Comparison of ENCODE assay signal across 1 cellular context in the genomic region with DNA sequence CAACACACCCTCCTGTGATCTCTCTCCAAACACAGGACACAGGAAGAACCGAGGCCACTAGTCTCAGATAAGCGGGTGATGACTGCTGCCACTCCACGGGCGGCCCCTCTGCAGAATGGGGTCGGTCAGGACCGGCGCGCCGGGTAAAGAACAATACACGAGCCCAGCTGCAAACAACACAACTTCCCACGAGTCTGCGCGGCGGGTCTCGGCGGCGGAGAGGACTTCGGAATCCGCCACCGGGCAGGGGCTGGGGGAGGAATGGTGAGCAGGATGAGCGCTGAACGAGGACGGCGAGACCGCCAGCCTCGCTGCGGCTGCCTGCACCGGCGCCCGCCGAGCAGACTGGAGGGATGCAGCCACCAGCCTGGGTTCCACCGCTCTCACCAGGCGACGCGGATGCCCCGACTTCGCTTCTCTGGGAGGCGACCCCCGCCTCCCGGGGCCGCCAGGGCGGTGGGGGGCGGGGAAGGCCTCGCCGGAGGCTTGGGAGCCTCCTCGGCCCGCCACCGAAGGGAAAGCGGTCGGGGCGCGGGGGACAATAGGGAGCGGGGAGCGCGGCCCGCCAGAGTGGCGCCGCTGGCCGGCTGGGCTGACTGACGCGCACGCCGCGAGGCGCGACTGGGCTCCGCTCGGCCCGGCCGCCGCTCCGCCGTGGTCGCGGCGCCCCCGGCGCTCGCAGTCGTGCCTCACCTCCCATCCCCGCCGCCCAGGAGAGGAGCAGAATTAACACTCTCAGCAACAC.
TF ChIP-seq lines count a peak whose summit lies in the region.

No MANE protein-coding gene starts in this region.

TF ChIP-seq in HepG2, 621 proteins besides CTCF, POLR2A, EP300 and RAD21 (continued from another document and continues in another):
- TF ChIP-seq, protein P1, sequence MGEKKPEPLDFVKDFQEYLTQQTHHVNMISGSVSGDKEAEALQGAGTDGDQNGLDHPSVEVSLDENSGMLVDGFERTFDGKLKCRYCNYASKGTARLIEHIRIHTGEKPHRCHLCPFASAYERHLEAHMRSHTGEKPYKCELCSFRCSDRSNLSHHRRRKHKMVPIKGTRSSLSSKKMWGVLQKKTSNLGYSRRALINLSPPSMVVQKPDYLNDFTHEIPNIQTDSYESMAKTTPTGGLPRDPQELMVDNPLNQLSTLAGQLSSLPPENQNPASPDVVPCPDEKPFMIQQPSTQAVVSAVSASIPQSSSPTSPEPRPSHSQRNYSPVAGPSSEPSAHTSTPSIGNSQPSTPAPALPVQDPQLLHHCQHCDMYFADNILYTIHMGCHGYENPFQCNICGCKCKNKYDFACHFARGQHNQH (CRISPR knock-in tag; IDR thresholded peaks at IDR 0.05), result 0 out of 2 replicates have a peak, but pooled peaks have one; percentile 27
- TF ChIP-seq ZNF34 (CRISPR knock-in tag; IDR thresholded peaks at IDR 0.05; ENCODE audit: borderline replicate concordance) (no peak), ZNF383 (CRISPR knock-in tag; IDR thresholded peaks at IDR 0.05; ENCODE audit: borderline replicate concordance) (no peak), U2AF2 (IDR thresholded peaks at IDR 0.05; ENCODE audit: low read depth, low read length) (no peak), DR1 (CRISPR knock-in tag; IDR thresholded peaks at IDR 0.05) (no peak), ZNF143 (CRISPR knock-in tag; IDR thresholded peaks at IDR 0.05) (peak; percentile 48; the same call in 1 of the 2 replicates), ZFY (CRISPR knock-in tag; IDR thresholded peaks at IDR 0.05) (peak; percentile 37), NFIC (IDR thresholded peaks at IDR 0.05; ENCODE audit: low read length) (no peak), MZF1 (CRISPR knock-in tag; IDR thresholded peaks at IDR 0.05; ENCODE audit: borderline replicate concordance) (no peak), RXRA (CRISPR knock-in tag; IDR thresholded peaks at IDR 0.05) (peak; percentile 50; the same call in 1 of the 2 replicates), ELF4 (CRISPR knock-in tag; IDR thresholded peaks at IDR 0.05; ENCODE audit: borderline replicate concordance) (no peak), PCBP2 (optimal IDR thresholded peaks at IDR 0.05; ENCODE audit: low read depth, low read length, poor library complexity, severe bottlenecking) (no peak), ZNF782 (CRISPR knock-in tag; IDR thresholded peaks at IDR 0.05; ENCODE audit: borderline replicate concordance) (0 out of 2 replicates have a peak, but pooled peaks have one; percentile 24), MYC (CRISPR knock-in tag; IDR thresholded peaks at IDR 0.05; ENCODE audit: borderline replicate concordance) (peak; percentile 42; the same call in 1 of the 2 replicates), ZNF543 (CRISPR knock-in tag; IDR thresholded peaks at IDR 0.05) (0 out of 2 replicates have a peak, but pooled peaks have one; percentile 26), SATB2 (CRISPR knock-in tag; IDR thresholded peaks at IDR 0.05) (no peak), ZNF263 (CRISPR knock-in tag; IDR thresholded peaks at IDR 0.05) (0 out of 2 replicates have a peak, but pooled peaks have one; percentile 34), SP4 (CRISPR knock-in tag; IDR thresholded peaks at IDR 0.05) (no peak), HNRNPH1 (optimal IDR thresholded peaks at IDR 0.05; ENCODE audit: low read depth, low read length) (no peak), TAF1 (CRISPR knock-in tag; IDR thresholded peaks at IDR 0.05) (peak; percentile 27), ZNF605 (CRISPR knock-in tag; IDR thresholded peaks at IDR 0.05) (no peak), ZC3H13 (CRISPR knock-in tag; IDR thresholded peaks at IDR 0.05) (0 out of 2 replicates have a peak, but pooled peaks have one; percentile 50), ZFP41 (CRISPR knock-in tag; IDR thresholded peaks at IDR 0.05; ENCODE audit: borderline replicate concordance) (no peak), WIZ (CRISPR knock-in tag; IDR thresholded peaks at IDR 0.05) (no peak), YEATS4 (CRISPR knock-in tag; IDR thresholded peaks at IDR 0.05; ENCODE audit: borderline replicate concordance) (peak; percentile 49; the same call in 1 of the 2 replicates), ZNF747 (CRISPR knock-in tag; IDR thresholded peaks at IDR 0.05; ENCODE audit: borderline replicate concordance) (no peak), KLF12 (CRISPR knock-in tag; IDR thresholded peaks at IDR 0.05; ENCODE audit: borderline replicate concordance) (peak; percentile 55; the same call in 1 of the 2 replicates), HDAC2 (CRISPR knock-in tag; IDR thresholded peaks at IDR 0.05) (0 out of 2 replicates have a peak, but pooled peaks have one; percentile 34), PHF5A (CRISPR knock-in tag; IDR thresholded peaks at IDR 0.05; ENCODE audit: low read depth, unreplicated experiment) (no peak), ZC3H4 (CRISPR knock-in tag; IDR thresholded peaks at IDR 0.05; ENCODE audit: borderline replicate concordance) (no peak), NR2F6 (IDR thresholded peaks at IDR 0.05) (no peak), NR2F6 (CRISPR knock-in tag; IDR thresholded peaks at IDR 0.05) (0 out of 2 replicates have a peak, but pooled peaks have one; percentile 27), ZNF724P (CRISPR knock-in tag; IDR thresholded peaks at IDR 0.05; ENCODE audit: borderline replicate concordance) (no peak), ASH2L (IDR thresholded peaks at IDR 0.05; ENCODE audit: insufficient read length, low read depth, low read length) (peak; percentile 15), SRY (CRISPR knock-in tag; IDR thresholded peaks at IDR 0.05) (no peak), HNRNPUL1 (IDR thresholded peaks at IDR 0.05; ENCODE audit: low read depth, low read length) (no peak), ZSCAN31 (CRISPR knock-in tag; IDR thresholded peaks at IDR 0.05; ENCODE audit: low read depth) (no peak), KLF13 (CRISPR knock-in tag; IDR thresholded peaks at IDR 0.05) (0 out of 2 replicates have a peak, but pooled peaks have one; percentile 35), FOXK2 (IDR thresholded peaks at IDR 0.05) (no peak), ZBTB7B (CRISPR knock-in tag; IDR thresholded peaks at IDR 0.05) (peak; percentile 18; the same call in 1 of the 2 replicates), ZNF331 (CRISPR knock-in tag; IDR thresholded peaks at IDR 0.05) (peak; percentile 47; the same call in 1 of the 2 replicates), NRL (CRISPR knock-in tag; IDR thresholded peaks at IDR 0.05; ENCODE audit: borderline replicate concordance) (0 out of 2 replicates have a peak, but pooled peaks have one; percentile 5), HNF4G (IDR thresholded peaks at IDR 0.05; ENCODE audit: borderline replicate concordance, low read depth, low read length) (no peak), HNF4G (CRISPR knock-in tag; IDR thresholded peaks at IDR 0.05; ENCODE audit: borderline replicate concordance, low read depth) (no peak), GLI4 (CRISPR knock-in tag; IDR thresholded peaks at IDR 0.05; ENCODE audit: borderline replicate concordance) (no peak), HMGA1 (CRISPR knock-in tag; conservative IDR thresholded peaks at IDR 0.05) (no peak), CEBPB (IDR thresholded peaks at IDR 0.05; ENCODE audit: borderline replicate concordance, low read depth, low read length) (no peak)
- TF ChIP-seq, protein P2, sequence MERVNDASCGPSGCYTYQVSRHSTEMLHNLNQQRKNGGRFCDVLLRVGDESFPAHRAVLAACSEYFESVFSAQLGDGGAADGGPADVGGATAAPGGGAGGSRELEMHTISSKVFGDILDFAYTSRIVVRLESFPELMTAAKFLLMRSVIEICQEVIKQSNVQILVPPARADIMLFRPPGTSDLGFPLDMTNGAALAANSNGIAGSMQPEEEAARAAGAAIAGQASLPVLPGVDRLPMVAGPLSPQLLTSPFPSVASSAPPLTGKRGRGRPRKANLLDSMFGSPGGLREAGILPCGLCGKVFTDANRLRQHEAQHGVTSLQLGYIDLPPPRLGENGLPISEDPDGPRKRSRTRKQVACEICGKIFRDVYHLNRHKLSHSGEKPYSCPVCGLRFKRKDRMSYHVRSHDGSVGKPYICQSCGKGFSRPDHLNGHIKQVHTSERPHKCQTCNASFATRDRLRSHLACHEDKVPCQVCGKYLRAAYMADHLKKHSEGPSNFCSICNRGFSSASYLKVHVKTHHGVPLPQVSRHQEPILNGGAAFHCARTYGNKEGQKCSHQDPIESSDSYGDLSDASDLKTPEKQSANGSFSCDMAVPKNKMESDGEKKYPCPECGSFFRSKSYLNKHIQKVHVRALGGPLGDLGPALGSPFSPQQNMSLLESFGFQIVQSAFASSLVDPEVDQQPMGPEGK (CRISPR knock-in tag; IDR thresholded peaks at IDR 0.05), result no peak
- TF ChIP-seq, protein P3, sequence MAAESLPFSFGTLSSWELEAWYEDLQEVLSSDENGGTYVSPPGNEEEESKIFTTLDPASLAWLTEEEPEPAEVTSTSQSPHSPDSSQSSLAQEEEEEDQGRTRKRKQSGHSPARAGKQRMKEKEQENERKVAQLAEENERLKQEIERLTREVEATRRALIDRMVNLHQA (CRISPR knock-in tag; IDR thresholded peaks at IDR 0.05), result no peak
- TF ChIP-seq, protein P4, sequence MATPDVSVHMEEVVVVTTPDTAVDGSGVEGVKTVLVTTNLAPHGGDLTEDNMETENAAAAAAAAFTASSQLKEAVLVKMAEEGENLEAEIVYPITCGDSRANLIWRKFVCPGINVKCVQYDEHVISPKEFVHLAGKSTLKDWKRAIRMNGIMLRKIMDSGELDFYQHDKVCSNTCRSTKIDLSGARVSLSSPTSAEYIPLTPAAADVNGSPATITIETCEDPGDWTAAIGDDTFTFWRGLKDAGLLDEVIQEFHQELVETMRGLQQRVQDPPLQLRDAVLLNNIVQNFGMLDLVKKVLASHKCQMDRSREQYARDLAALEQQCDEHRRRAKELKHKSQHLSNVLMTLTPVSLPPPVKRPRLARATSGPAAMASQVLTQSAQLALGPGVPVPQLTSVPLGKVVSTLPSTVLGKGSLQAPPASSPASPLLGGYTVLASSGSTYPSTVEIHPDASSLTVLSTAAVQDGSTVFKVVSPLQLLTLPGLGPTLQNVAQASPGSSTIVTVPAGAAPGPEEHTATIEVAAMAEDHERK (CRISPR knock-in tag; IDR thresholded peaks at IDR 0.05; ENCODE audit: low read depth), result no peak
- TF ChIP-seq, protein P5, sequence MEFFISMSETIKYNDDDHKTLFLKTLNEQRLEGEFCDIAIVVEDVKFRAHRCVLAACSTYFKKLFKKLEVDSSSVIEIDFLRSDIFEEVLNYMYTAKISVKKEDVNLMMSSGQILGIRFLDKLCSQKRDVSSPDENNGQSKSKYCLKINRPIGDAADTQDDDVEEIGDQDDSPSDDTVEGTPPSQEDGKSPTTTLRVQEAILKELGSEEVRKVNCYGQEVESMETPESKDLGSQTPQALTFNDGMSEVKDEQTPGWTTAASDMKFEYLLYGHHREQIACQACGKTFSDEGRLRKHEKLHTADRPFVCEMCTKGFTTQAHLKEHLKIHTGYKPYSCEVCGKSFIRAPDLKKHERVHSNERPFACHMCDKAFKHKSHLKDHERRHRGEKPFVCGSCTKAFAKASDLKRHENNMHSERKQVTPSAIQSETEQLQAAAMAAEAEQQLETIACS (CRISPR knock-in tag; IDR thresholded peaks at IDR 0.05), result no peak
- TF ChIP-seq, protein P6, sequence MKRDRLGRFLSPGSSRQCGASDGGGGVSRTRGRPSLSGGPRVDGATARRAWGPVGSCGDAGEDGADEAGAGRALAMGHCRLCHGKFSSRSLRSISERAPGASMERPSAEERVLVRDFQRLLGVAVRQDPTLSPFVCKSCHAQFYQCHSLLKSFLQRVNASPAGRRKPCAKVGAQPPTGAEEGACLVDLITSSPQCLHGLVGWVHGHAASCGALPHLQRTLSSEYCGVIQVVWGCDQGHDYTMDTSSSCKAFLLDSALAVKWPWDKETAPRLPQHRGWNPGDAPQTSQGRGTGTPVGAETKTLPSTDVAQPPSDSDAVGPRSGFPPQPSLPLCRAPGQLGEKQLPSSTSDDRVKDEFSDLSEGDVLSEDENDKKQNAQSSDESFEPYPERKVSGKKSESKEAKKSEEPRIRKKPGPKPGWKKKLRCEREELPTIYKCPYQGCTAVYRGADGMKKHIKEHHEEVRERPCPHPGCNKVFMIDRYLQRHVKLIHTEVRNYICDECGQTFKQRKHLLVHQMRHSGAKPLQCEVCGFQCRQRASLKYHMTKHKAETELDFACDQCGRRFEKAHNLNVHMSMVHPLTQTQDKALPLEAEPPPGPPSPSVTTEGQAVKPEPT (CRISPR knock-in tag; IDR thresholded peaks at IDR 0.05; ENCODE audit: low read depth), result no peak
- TF ChIP-seq, protein P7, sequence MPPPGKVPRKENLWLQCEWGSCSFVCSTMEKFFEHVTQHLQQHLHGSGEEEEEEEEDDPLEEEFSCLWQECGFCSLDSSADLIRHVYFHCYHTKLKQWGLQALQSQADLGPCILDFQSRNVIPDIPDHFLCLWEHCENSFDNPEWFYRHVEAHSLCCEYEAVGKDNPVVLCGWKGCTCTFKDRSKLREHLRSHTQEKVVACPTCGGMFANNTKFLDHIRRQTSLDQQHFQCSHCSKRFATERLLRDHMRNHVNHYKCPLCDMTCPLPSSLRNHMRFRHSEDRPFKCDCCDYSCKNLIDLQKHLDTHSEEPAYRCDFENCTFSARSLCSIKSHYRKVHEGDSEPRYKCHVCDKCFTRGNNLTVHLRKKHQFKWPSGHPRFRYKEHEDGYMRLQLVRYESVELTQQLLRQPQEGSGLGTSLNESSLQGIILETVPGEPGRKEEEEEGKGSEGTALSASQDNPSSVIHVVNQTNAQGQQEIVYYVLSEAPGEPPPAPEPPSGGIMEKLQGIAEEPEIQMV (CRISPR knock-in tag; IDR thresholded peaks at IDR 0.05; ENCODE audit: low read depth), result no peak
- TF ChIP-seq, protein P8, sequence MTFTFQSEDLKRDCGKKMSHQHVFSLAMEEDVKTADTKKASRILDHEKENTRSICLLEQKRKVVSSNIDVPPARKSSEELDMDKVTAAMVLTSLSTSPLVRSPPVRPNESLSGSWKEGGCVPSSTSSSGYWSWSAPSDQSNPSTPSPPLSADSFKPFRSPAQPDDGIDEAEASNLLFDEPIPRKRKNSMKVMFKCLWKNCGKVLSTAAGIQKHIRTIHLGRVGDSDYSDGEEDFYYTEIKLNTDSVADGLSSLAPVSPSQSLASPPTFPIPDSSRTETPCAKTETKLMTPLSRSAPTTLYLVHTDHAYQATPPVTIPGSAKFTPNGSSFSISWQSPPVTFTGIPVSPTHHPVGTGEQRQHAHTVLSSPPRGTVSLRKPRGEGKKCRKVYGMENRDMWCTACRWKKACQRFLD (CRISPR knock-in tag; IDR thresholded peaks at IDR 0.05; ENCODE audit: borderline replicate concordance), result 0 out of 2 replicates have a peak, but pooled peaks have one; percentile 54
- TF ChIP-seq, protein P9, sequence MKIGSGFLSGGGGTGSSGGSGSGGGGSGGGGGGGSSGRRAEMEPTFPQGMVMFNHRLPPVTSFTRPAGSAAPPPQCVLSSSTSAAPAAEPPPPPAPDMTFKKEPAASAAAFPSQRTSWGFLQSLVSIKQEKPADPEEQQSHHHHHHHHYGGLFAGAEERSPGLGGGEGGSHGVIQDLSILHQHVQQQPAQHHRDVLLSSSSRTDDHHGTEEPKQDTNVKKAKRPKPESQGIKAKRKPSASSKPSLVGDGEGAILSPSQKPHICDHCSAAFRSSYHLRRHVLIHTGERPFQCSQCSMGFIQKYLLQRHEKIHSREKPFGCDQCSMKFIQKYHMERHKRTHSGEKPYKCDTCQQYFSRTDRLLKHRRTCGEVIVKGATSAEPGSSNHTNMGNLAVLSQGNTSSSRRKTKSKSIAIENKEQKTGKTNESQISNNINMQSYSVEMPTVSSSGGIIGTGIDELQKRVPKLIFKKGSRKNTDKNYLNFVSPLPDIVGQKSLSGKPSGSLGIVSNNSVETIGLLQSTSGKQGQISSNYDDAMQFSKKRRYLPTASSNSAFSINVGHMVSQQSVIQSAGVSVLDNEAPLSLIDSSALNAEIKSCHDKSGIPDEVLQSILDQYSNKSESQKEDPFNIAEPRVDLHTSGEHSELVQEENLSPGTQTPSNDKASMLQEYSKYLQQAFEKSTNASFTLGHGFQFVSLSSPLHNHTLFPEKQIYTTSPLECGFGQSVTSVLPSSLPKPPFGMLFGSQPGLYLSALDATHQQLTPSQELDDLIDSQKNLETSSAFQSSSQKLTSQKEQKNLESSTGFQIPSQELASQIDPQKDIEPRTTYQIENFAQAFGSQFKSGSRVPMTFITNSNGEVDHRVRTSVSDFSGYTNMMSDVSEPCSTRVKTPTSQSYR (CRISPR knock-in tag; IDR thresholded peaks at IDR 0.05; ENCODE audit: borderline replicate concordance), result peak; percentile 27; the same call in 1 of the 2 replicates
